8 cellular contexts compared by ENCODE assay signal in the genomic region with DNA sequence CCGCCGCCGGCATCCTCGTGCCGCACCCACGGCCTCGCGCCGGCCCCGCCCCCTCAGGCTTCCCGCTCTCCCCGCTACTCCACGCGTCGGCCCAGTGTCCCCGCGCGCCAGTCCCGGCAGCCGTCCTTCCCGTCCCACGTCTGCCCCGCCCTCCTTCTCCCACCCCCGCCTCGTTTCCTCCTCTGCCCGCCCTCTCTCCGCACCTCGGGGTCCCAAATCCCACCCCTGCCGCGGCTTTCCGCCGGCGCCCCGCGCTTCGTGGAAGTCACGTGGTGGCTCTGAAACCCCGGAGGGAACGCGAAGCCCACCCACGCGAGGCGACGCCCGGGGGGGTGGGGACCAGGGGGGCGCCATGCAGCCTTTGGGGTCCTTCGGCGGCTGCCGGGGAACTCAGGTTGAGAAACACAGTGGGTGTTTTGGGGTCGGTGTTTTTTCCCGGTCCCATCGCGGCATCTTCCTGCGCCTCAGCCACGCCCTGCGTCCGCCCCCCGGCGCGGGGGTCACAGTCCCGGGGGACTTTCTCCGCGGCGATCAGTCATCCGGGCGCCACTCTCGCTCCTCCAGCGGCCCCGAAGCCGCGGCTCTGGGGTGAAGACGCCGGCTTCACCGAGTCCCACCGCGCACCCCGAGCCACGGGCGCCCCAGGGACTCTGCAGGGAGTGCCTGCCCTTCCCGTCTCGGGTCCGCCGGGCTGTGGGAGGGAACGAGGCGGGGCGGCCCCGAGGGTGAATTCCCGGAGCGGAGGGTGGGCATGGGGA. TPM values are rescaled to one million over a fixed set of nuclear protein-coding genes. Genes with fewer than 3 reads are reported as not detected.
DNase-seq lines count a peak whose midpoint lies in the region; ATAC-seq and TF ChIP-seq lines count a peak whose summit lies in the region.

A gene with protein sequence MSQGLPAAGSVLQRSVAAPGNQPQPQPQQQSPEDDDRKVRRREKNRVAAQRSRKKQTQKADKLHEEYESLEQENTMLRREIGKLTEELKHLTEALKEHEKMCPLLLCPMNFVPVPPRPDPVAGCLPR (minus strand): TSS at position 2 of the 758 bp plus-strand sequence. CDS start 78 bp downstream, outside the sequence.

- H3K27me3 Mint-ChIP-seq in activated CD4-positive, alpha-beta T cell treated with anti-CD3 and anti-CD28 coated beads, Interleukin-2, amount 10 ng/mL, durations not matched to agents 24 days and 14 days: peaks cover 15% of the 10 kb centered on the region

- peaks cover 56% of the 10 kb centered on the region for H3K4me1 Mint-ChIP-seq in activated CD4-positive, alpha-beta T cell treated with anti-CD3 and anti-CD28 coated beads, Interleukin-2, amount 10 ng/mL, durations not matched to agents 24 days and 14 days

- H3K4me3 ChIP-seq in mononuclear cell (ENCODE audit: low read length): peak within 1 kb of the TSS; percentile 38

- no peak for TF ChIP-seq CTCF in 22Rv1 (IDR thresholded peaks at IDR 0.05)

- H3K9me3 Mint-ChIP-seq in activated CD4-positive, alpha-beta T cell treated with anti-CD3 and anti-CD28 coated beads, Interleukin-2, amount 10 ng/mL, durations not matched to agents 24 days and 14 days: no peaks in the 10 kb centered on the region

- intact Hi-C loops in activated CD4-positive, alpha-beta T cell treated with anti-CD3 and anti-CD28 coated beads, Interleukin-2, amount 10 ng/mL, durations not matched to agents 24 days and 14 days (cut with micrococcal nuclease): loop anchor here (1.0 to 5.0 kb wide), 7 partner anchors 21 to 223 kb away; a partner anchor contains a TSS

- ATAC-seq in GM19025 (IDR thresholded peaks at IDR 0.05; ENCODE audit: low read depth, unreplicated experiment) (peak; percentile 29), HG03521 (IDR thresholded peaks at IDR 0.05; ENCODE audit: unreplicated experiment) (peak; percentile 30)

- H3K27me3 ChIP-seq in mononuclear cell (ENCODE audit: insufficient read depth, low read length): peaks cover 35% of the 10 kb centered on the region

- peaks cover 27% of the 10 kb centered on the region for H3K4me1 ChIP-seq in mononuclear cell (ENCODE audit: insufficient read depth, low read length)

- peak within 1 kb of the TSS; percentile 87 for H3K27ac Mint-ChIP-seq in activated CD4-positive, alpha-beta T cell treated with anti-CD3 and anti-CD28 coated beads, Interleukin-2, amount 10 ng/mL, durations not matched to agents 24 days and 14 days

- peak; percentile 85 for DNase-seq in activated CD4-positive, alpha-beta T cell treated with anti-CD3 and anti-CD28 coated beads, Interleukin-2, amount 10 ng/mL, durations not matched to agents 24 days and 14 days
- DNase-seq in ecto neural progenitor cell (ENCODE audit: low spot score): peak; percentile 61
- DNase-seq in stimulated activated naive CD4-positive, alpha-beta T cell treated with Interleukin-2 at 50 U/mL for 16 hours (lab: John Stamatoyannopoulos, UW): peak; percentile 76
- DNase-seq in NCI-H2196 treated with DMSO at 0.1 percent for 48 hours (lab: John Stamatoyannopoulos, UW; ENCODE audit: unreplicated experiment): no peak

- H3K27ac ChIP-seq in 22Rv1: peak within 1 kb of the TSS; percentile 45

- no peaks in the 10 kb centered on the region for H3K9me3 ChIP-seq in mononuclear cell (ENCODE audit: low read depth, low read length)

- peak within 1 kb of the TSS; percentile 86 for H3K4me3 Mint-ChIP-seq in activated CD4-positive, alpha-beta T cell treated with anti-CD3 and anti-CD28 coated beads, Interleukin-2, amount 10 ng/mL, durations not matched to agents 24 days and 14 days

- H3K36me3 Mint-ChIP-seq in activated CD4-positive, alpha-beta T cell treated with anti-CD3 and anti-CD28 coated beads, Interleukin-2, amount 10 ng/mL, durations not matched to agents 24 days and 14 days (ENCODE audit: low read depth): peaks cover 23% of the 10 kb centered on the region

RNA-seq across cellular contexts. Expression of the gene that starts here (rescaled TPM):
- 100.0 and 100 TPM in 2 replicates for total RNA-seq in activated CD4-positive, alpha-beta T cell treated with anti-CD3 and anti-CD28 coated beads, Interleukin-2, amount 10 ng/mL, durations not matched to agents 24 days and 14 days
- 1.4 TPM for total RNA-seq in mononuclear cell

Comparison
In these comparisons a context has a peak if more than half of its experiments do, and no peak if none do; other contexts are left out.
1. RNA of the gene that starts here (total RNA-seq): 100.0 to 100 TPM in activated CD4-positive, alpha-beta T cell treated with anti-CD3 and anti-CD28 coated beads, Interleukin-2, amount 10 ng/mL, durations not matched to agents 24 days and 14 days; 1.4 TPM in mononuclear cell (single experiment); every median in the first group is over 10 times any median in the second.